Comparison of ENCODE assay signal across 8 cellular contexts in the genomic region with DNA sequence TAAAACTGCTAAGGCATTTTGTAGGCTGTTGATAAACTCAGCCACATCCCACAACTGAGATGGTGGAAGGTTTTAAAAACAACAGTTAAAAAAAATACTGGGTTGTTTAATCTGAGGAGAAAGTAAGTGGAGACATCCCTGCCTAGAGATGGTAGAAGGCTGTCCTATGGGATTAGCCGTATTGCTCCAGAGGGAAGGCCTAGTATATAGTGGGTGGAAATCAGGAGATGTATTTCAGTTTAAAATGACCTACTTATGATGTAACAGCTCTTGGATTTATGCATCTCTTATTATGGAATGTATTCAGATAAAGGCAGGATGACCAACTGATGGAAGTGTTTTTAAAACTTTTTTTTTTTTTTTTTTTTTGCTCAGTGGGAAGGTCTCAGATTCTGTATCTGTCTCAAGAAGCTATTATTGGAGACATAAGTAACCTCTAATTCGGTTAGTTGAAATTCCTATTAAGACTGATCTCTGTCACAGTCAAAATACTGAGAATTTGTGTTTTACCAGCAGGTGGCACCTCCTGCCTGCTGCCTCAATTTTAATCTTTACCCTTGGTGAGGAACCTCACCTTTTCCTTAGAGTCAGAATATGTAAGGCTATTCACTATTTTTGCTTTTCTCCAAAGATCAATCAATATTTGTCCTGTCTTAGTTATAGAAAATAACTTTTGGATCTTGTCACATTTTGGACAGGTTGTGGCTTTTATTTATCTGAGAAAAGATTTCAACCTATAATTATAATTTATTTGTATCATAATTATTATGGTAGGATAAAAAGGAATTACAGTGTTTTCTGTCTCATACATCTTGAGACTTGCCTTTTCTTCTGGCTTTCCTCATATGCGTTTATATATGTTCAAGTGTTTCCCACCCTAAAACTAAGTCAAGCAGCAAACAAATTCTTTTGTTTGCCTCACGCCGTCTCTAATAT.
DNase-seq lines count a peak whose midpoint lies in the region; ATAC-seq and TF ChIP-seq lines count a peak whose summit lies in the region.

No MANE protein-coding gene starts in this region.

- no peak overlapping the region for H2BK12ac ChIP-seq in neuronal stem cell (ENCODE audit: low read length)

- no peak overlapping the region for H3K4me2 ChIP-seq in neuronal stem cell (ENCODE audit: insufficient read depth, low read length, poor library complexity, severe bottlenecking)

- no CpG with 5 or more reads among the region's 5 CpGs for WGBS in neuronal stem cell (ENCODE audit: extremely low coverage in 2 of 2, insufficient read length in 2 of 2, insufficient replicate concordance in 1 of 2), 2 donors

- peaks cover 0 to 18% of the 10 kb centered on the region in 2 donors for H3K36me3 ChIP-seq in neuronal stem cell (replicated peaks in 1 of 2; ENCODE audit: control insufficient read depth in 2 of 2, insufficient read depth in 2 of 2, low read length in 2 of 2)

- no peaks in the 10 kb centered on the region for H3K4me1 ChIP-seq in neuronal stem cell (ENCODE audit: control insufficient read depth in 2 of 2, insufficient read depth in 1 of 2, low read depth in 1 of 2, low read length in 2 of 2)

- H3K4ac ChIP-seq in neuronal stem cell (ENCODE audit: low read length), result no peak overlapping the region

- peak; percentile 76 for TF ChIP-seq CTCF in epithelial cell of proximal tubule (conservative IDR thresholded peaks at IDR 0.05; ENCODE audit: low read depth, low read length)

- no peak overlapping the region for H3K14ac ChIP-seq in neuronal stem cell (ENCODE audit: low read length)

- no peak overlapping the region for H2AFZ ChIP-seq in neuronal stem cell (ENCODE audit: low read length)

- no peak for ATAC-seq in HG03039 (IDR thresholded peaks at IDR 0.05; ENCODE audit: unreplicated experiment)

- DNase-seq in NCI-H446 (lab: John Stamatoyannopoulos, UW), result peak; percentile 7 to 48
- no peak for DNase-seq in NCI-H446 treated with DMSO at 0.1 percent for 48 hours (lab: John Stamatoyannopoulos, UW)
- DNase-seq in HT-29 (ENCODE audit: low spot score), result peak; percentile 61
- DNase-seq in RKO (ENCODE audit: low spot score), result peak; percentile 52
- DNase-seq in epithelial cell of proximal tubule (ENCODE audit: low read depth), result no peak
- peak; percentile 21 for DNase-seq in neuronal stem cell (ENCODE audit: low spot score)
- no peak for DNase-seq in KG1 (lab: John Stamatoyannopoulos, UW)

- no peak overlapping the region for H4K8ac ChIP-seq in neuronal stem cell (ENCODE audit: low read depth, low read length)

- no peak overlapping the region for H2BK5ac ChIP-seq in neuronal stem cell (ENCODE audit: low read length)

- no peak overlapping the region for H2BK15ac ChIP-seq in neuronal stem cell (ENCODE audit: low read length)

- no peaks in the 10 kb centered on the region for H3K27me3 ChIP-seq in neuronal stem cell (ENCODE audit: control insufficient read depth in 3 of 3, insufficient read depth in 3 of 3, low read depth in 1 of 3, low read length in 3 of 3)

- H3K9me3 ChIP-seq in neuronal stem cell (replicated peaks in 1 of 2; ENCODE audit: control insufficient read depth in 2 of 2, insufficient read depth in 1 of 2, low read depth in 1 of 2, low read length in 2 of 2), result no peaks in the 10 kb centered on the region

- no peaks in the 10 kb centered on the region for H3K79me1 ChIP-seq in neuronal stem cell (ENCODE audit: low read depth, low read length)

- H3K27ac ChIP-seq in neuronal stem cell (replicated peaks; ENCODE audit: low read length), result no peak overlapping the region

- no peak overlapping the region for H3K4me3 ChIP-seq in epithelial cell of proximal tubule (ENCODE audit: low read depth, low read length)
- H3K4me3 ChIP-seq in neuronal stem cell (ENCODE audit: low read length in 2 of 2), result no peak overlapping the region

- H3K23ac ChIP-seq in neuronal stem cell (ENCODE audit: low read depth, low read length, poor library complexity), result no peak overlapping the region

- H3K9ac ChIP-seq in neuronal stem cell (ENCODE audit: low read depth, low read length, poor library complexity), result no peak overlapping the region

- no peak overlapping the region for H3K18ac ChIP-seq in neuronal stem cell (ENCODE audit: low read length)

- H4K91ac ChIP-seq in neuronal stem cell (ENCODE audit: low read depth, low read length, poor library complexity), result no peak overlapping the region

- no peak overlapping the region for H2AK5ac ChIP-seq in neuronal stem cell (ENCODE audit: low read depth, low read length)

- no peak overlapping the region for H2BK120ac ChIP-seq in neuronal stem cell (ENCODE audit: low read depth, low read length)

Comparison
In these comparisons a context has a peak if more than half of its experiments do, and no peak if none do; other contexts are left out.
1. DNase-seq: peak in NCI-H446 (2 of 2), HT-29 (single experiment), RKO (single experiment) and neuronal stem cell (single experiment); none in NCI-H446 treated with DMSO at 0.1 percent for 48 hours (single experiment), epithelial cell of proximal tubule (single experiment) and KG1 (single experiment).